In the genomic region with DNA sequence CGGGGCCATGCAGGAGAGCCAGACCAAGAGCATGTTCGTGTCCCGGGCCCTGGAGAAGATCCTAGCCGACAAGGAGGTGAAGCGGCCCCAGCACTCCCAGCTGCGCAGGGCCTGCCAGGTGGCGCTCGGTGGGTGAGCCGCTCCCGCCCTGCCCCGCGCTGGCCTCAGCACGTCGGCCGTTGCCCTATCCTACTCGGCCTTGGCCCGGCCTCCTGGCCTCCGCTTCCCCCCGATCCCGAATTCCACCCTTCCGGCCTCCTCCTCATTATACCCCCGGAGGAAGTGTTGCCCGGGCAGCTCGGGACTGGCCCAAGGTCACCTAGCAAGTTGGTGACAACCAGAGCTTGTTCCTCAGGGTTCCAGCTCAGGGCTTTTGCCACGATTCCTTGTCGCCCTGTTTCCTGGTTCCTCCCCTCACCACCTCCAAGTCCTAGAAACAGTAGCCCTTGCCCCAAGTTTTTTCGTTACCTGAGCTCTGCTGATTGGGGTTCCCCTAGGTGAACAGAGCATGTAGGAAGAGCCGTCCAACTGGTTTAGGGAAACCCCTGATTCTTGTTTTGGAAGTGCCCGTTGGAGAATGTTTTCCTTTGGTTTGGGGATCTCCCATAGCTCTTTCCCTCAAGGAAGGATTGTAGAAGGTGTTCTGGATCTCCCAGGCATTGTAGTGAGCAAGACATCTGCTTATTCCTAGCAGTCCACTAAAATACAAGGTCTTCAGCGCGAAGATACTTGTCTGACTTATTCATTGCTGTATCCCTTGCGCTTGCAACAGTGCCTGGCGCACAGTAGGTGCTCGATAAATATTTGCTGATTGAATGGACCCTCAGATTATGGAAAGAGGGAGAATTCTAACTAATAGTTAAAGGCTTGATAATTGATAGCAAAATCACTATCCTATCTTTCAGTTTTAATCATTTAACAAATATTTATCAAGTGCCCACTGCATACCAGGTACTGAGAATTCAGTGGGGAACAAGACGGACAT, we compare ENCODE assay signal across 8 cellular contexts. TPM values are rescaled to one million over a fixed set of nuclear protein-coding genes. Genes with fewer than 3 reads are reported as not detected.
A peak's percentile ranks its signal among the peaks of the same experiment; 100 is the strongest.
DNase-seq lines count a peak whose midpoint lies in the region; ATAC-seq lines count a peak whose summit lies in the region.

No MANE protein-coding gene starts in this region.

- ATAC-seq in GM19452 (IDR thresholded peaks at IDR 0.05; ENCODE audit: unreplicated experiment) = peak; percentile 34
- ATAC-seq in HG03558 (IDR thresholded peaks at IDR 0.05; ENCODE audit: extremely low read depth, unreplicated experiment) = peak; percentile 15

- H3K27ac Mint-ChIP-seq in CD8-positive, alpha-beta memory T cell = peak overlapping the region; percentile 88 to 99 (median 98)

- no peaks in the 10 kb centered on the region for H3K27me3 ChIP-seq in CD8-positive, alpha-beta memory T cell (ENCODE audit: insufficient read depth, low read length, poor library complexity, severe bottlenecking)
- no peaks in the 10 kb centered on the region for H3K27me3 ChIP-seq in muscle layer of duodenum (ENCODE audit: low read depth, low read length)

- H3K4me1 Mint-ChIP-seq in CD8-positive, alpha-beta memory T cell = peaks cover 49 to 62% (median 60%) of the 10 kb centered on the region in 3 donors

- H3K4me1 ChIP-seq in CD8-positive, alpha-beta memory T cell (ENCODE audit: insufficient read depth, low read length) = peaks cover 27% of the 10 kb centered on the region
- H3K4me1 ChIP-seq in muscle layer of duodenum (ENCODE audit: control insufficient read depth in 1 of 2, insufficient read depth in 2 of 2, low read length in 2 of 2) = peaks cover 11 to 28% of the 10 kb centered on the region in 2 donors

- peak in 1 of 5 donors; percentile 18 for DNase-seq in CD8-positive, alpha-beta memory T cell
- DNase-seq in SK-N-MC (ENCODE audit: low read depth, low spot score) (no peak), epithelial cell of prostate (ENCODE audit: low read depth, low spot score) (no peak), NCI-H187 treated with DMSO at 0.1 percent for 48 hours (lab: John Stamatoyannopoulos, UW) (no peak), NCI-H2196 treated with DMSO at 0.1 percent for 48 hours (lab: John Stamatoyannopoulos, UW; ENCODE audit: unreplicated experiment) (no peak)

- H3K36me3 ChIP-seq in CD8-positive, alpha-beta memory T cell (ENCODE audit: insufficient read depth, low read length) = no peaks in the 10 kb centered on the region
- H3K36me3 ChIP-seq in SK-N-MC (ENCODE audit: insufficient read depth, low read length) (no peaks in the 10 kb centered on the region), muscle layer of duodenum (ENCODE audit: control insufficient read depth in 1 of 2, insufficient read depth in 2 of 2, low read length in 2 of 2) (no peaks in the 10 kb centered on the region)

- H3K9me3 Mint-ChIP-seq in CD8-positive, alpha-beta memory T cell = no peaks in the 10 kb centered on the region

- H3K9ac ChIP-seq in SK-N-MC (ENCODE audit: insufficient read length) = peak overlapping the region; percentile 94

- peak overlapping the region; percentile 83 to 96 (median 92) for H3K4me3 Mint-ChIP-seq in CD8-positive, alpha-beta memory T cell

- CTCF ChIA-PET in CD8-positive, alpha-beta memory T cell (lab: Charles Lee) = interaction anchor here (0.8 to 2.1 kb wide), 3 partner anchors 17 to 286 kb away, joined by 3 to 7 read pairs (median 4); no protein-coding TSS in a partner anchor

- no peaks in the 10 kb centered on the region for H3K27me3 Mint-ChIP-seq in CD8-positive, alpha-beta memory T cell

- peak overlapping the region; percentile 90 for H3K27ac ChIP-seq in CD8-positive, alpha-beta memory T cell (ENCODE audit: low read depth, low read length)
- H3K27ac ChIP-seq in SK-N-MC (peak overlapping the region; percentile 4; the same call in 1 of the 2 replicates), epithelial cell of prostate (peak overlapping the region; percentile 93), muscle layer of duodenum (ENCODE audit: low read length) (peak overlapping the region; percentile 96)

- POLR2A ChIA-PET in CD8-positive, alpha-beta memory T cell (lab: Charles Lee) = no interaction called here

- no peaks in the 10 kb centered on the region for H3K9me3 ChIP-seq in CD8-positive, alpha-beta memory T cell (ENCODE audit: low read length)
- H3K9me3 ChIP-seq in SK-N-MC (ENCODE audit: low read depth, low read length) (no peaks in the 10 kb centered on the region), muscle layer of duodenum (ENCODE audit: control insufficient read depth in 1 of 2, low read length in 2 of 2) (no peaks in the 10 kb centered on the region)

- peak overlapping the region; percentile 98 for H3K4me3 ChIP-seq in CD8-positive, alpha-beta memory T cell (ENCODE audit: low read length)
- H3K4me3 ChIP-seq in SK-N-MC = peak overlapping the region; percentile 97
- peak overlapping the region; percentile 80 to 94 for H3K4me3 ChIP-seq in muscle layer of duodenum (ENCODE audit: low read depth in 1 of 2, low read length in 2 of 2)

- H3K36me3 Mint-ChIP-seq in CD8-positive, alpha-beta memory T cell = peaks cover 0 to 12% (median 0%) of the 10 kb centered on the region in 3 donors

RNA-seq across cellular contexts. Expression of a gene that starts 0.7 kb away (rescaled TPM):
- total RNA-seq in CD8-positive, alpha-beta memory T cell = 10 to 100 TPM; 36.6 to 37.6 TPM
- 9.5 TPM for polyA plus RNA-seq in CD8-positive, alpha-beta memory T cell

Comparison
In these comparisons a context has a peak if more than half of its experiments do, and no peak if none do; other contexts are left out.
1. H3K27ac ChIP-seq: peak in every context shown above with its lines; median percentile 96 in muscle layer of duodenum; 93 in epithelial cell of prostate; 90 in CD8-positive, alpha-beta memory T cell; 4 in SK-N-MC.